8 cellular contexts compared by ENCODE assay signal in the genomic region with DNA sequence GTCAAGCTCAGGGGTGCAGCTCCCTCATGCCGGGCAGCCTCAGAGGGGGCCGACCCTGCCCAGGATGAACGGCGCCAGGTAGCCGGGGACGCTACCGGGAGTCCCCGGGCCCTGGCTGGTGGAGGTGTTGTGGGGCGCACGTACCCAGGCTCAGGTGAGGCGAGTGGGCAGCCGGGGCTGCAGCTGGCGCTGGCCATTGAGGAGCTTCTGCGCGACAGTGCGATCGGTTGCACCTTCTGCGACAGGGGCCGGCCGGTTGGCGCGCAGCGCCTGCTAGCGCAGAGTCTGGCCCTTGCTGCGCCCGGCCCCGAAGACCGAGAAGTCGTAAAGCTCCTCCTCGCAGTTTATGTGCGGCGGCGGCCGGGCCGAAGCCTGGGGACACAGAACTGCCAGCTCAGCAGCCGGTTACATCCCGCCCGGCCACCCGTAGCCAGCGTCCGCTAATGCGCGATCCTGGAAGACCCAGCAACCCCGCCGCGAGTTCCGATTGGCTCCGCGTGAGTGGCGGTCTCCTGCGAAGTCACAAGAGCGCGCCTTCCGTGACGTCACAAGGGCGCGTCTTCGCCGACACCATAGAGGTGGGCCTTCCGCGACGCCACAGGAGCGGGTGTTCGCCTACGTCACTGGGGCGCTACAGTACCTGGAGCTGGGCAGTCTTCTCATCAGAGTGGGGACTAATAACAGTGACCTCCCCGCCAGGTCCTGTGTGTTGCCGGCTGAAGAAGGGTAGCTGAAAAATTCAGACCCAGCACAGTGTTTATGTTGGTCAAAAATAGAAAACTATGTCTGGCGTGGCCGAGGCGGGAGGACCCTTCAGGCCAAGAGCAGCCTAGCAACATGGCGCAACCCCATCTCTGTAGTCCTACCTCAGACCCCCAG.
DNase-seq lines count a peak whose midpoint lies in the region; ATAC-seq, FAIRE-seq and TF ChIP-seq lines count a peak whose summit lies in the region.
"Not testable (repeated sequence)": the region's sequence is repeated elsewhere in the genome, so short reads cannot be mapped to it uniquely, and the experiment has no call there.

No MANE protein-coding gene starts in this region.

- H3K9me3 ChIP-seq in adrenal gland (replicated peaks in 1 of 3); heart left ventricle: not testable (repeated sequence)

- not testable (repeated sequence) for H3K27me3 Mint-ChIP-seq in type B pancreatic cell

- TF ChIP-seq CTCF in adrenal gland (IDR thresholded peaks at IDR 0.05) (peak in 4 of 6 experiments; percentile 17 to 39 (median 26)), heart left ventricle (IDR thresholded peaks at IDR 0.05) (peak in 3 of 12 donors; percentile 6 to 13 (median 6)), type B pancreatic cell (conservative IDR thresholded peaks at IDR 0.05) (peak; percentile 63)

- peak overlapping the region in 4 of 5 donors; percentile 90 to 94 (median 92) for H3K27ac ChIP-seq in adrenal gland
- peak overlapping the region; percentile 74 to 95 (median 88) for H3K27ac ChIP-seq in heart left ventricle

- H3K36me3 ChIP-seq in adrenal gland (replicated peaks in 1 of 2): not testable (repeated sequence)
- peaks cover 0 to 18% (median 3%) of the 10 kb centered on the region in 9 donors for H3K36me3 ChIP-seq in heart left ventricle

- H3K4me1 ChIP-seq in adrenal gland (replicated peaks in 1 of 2): not testable (repeated sequence)
- H3K4me1 ChIP-seq in heart left ventricle: peaks cover 0 to 17% (median 12%) of the 10 kb centered on the region in 12 donors

- H3K36me3 Mint-ChIP-seq in type B pancreatic cell: not testable (repeated sequence)

- FAIRE-seq in GM12891 (lab: Jason Lieb, UNC): peak; percentile 97

- not testable (repeated sequence) for H3K4me1 Mint-ChIP-seq in type B pancreatic cell (ENCODE audit: unreplicated experiment)

- 0 to 1% (median 0%) methylated on average over 11 to 72 of the region's 72 CpGs for WGBS in adrenal gland, 4 donors
- WGBS in heart left ventricle, 4 donors: 0 to 1% (median 0%) methylated on average over 26 to 72 of the region's 72 CpGs

- DNase-seq in GM12891 (ENCODE audit: insufficient read length, low spot score) (peak; percentile 72), NCI-H1417 treated with DMSO at 0.1 percent for 48 hours (lab: John Stamatoyannopoulos, UW) (peak; percentile 83), SW 1271 (lab: John Stamatoyannopoulos, UW) (peak; percentile 89 to 92), adrenal gland (peak; percentile 98 to 99 (median 99)), heart left ventricle (peak; percentile 99 to 100 (median 99)), pons (ENCODE audit: low spot score) (peak; percentile 96), type B pancreatic cell (ENCODE audit: extremely low spot score, unreplicated experiment) (peak; percentile 98)

- intact Hi-C loops in adrenal gland (cut with DNase I); heart left ventricle (cut with DNase I): not testable (repeated sequence)

- ATAC-seq in HG02798 (IDR thresholded peaks at IDR 0.05; ENCODE audit: poor library complexity, unreplicated experiment) (peak; percentile 100), heart left ventricle (peak; percentile 100)

- H3K4me3 ChIP-seq in adrenal gland (peak overlapping the region; percentile 45 to 97 (median 72)), heart left ventricle (peak overlapping the region; percentile 55 to 99 (median 86))

- peak overlapping the region; percentile 95 for H3K4me3 Mint-ChIP-seq in type B pancreatic cell

- not testable (repeated sequence) for H3K27me3 ChIP-seq in adrenal gland, heart left ventricle

- H3K27ac Mint-ChIP-seq in type B pancreatic cell: peak overlapping the region; percentile 99

- not testable (repeated sequence) for H3K9me3 Mint-ChIP-seq in type B pancreatic cell

- TF ChIP-seq POLR2A in GM12891 (IDR thresholded peaks at IDR 0.05; ENCODE audit: low read depth, low read length) (peak; percentile 55; the same call in 1 of the 2 replicates), adrenal gland (IDR thresholded peaks at IDR 0.05) (peak; percentile 83 to 84), heart left ventricle (IDR thresholded peaks at IDR 0.05) (peak in 1 of 2 donors; percentile 81)

TF ChIP-seq in GM12891, 5 proteins besides CTCF, POLR2A, EP300 and RAD21:
- TF ChIP-seq POLR2AphosphoS5 (IDR thresholded peaks at IDR 0.05; ENCODE audit: low read depth, low read length) (0 out of 2 replicates have a peak, but pooled peaks have one; percentile 43), POU2F2 (IDR thresholded peaks at IDR 0.05; ENCODE audit: low read depth, low read length) (peak; percentile 59; the same call in 1 of the 2 replicates)

Comparison
In these comparisons a context has a peak if more than half of its experiments do, and no peak if none do; other contexts are left out.
1. Peak in every context shown above with its lines: DNase-seq, ATAC-seq, H3K4me3 ChIP-seq and H3K27ac ChIP-seq.